ENCODE assay signal across 25 cellular contexts in genomic region chr1:101193733-101194169, GRCh38. TPM values are rescaled to one million over a fixed set of nuclear protein-coding genes. Genes with fewer than 3 reads are reported as not detected.
DNase-seq lines count a peak whose midpoint lies in the region; ATAC-seq, FAIRE-seq and TF ChIP-seq lines count a peak whose summit lies in the region.
"Had no signal": no experiment of that assay in that cellular context is flagged by ENCODE, and none has a peak within 500 bp of the region (broad histone marks: within the 10 kb centered on the region; RNA-seq: fewer than 3 reads in every experiment).

No MANE protein-coding gene starts in this region.

- TF ChIP-seq EP300 in HepG2 (IDR thresholded peaks at IDR 0.05; ENCODE audit: low read depth in 2 of 2, low read length in 2 of 2) (0 out of 4 replicates have a peak, but pooled peaks of 1 of the 2 experiments have one; percentile 47), HepG2 (CRISPR knock-in tag; IDR thresholded peaks at IDR 0.05; ENCODE audit: borderline replicate concordance) (no peak)

- H3K9ac ChIP-seq in HepG2 (ENCODE audit: insufficient read depth, low read depth, low read length) = no peak overlapping the region

- no peaks in the 10 kb centered on the region for H3K27me3 ChIP-seq in bronchial epithelial cell (ENCODE audit: control insufficient read depth, insufficient read depth, low read length)
- peaks cover 0 to 4% of the 10 kb centered on the region in 2 experiments; a peak in 1 of 5 replicates for H3K27me3 ChIP-seq in HepG2 (ENCODE audit: control insufficient read depth in 1 of 2, insufficient read depth in 2 of 2, low read length in 2 of 2)
- H3K27me3 ChIP-seq: heart right ventricle, upper lobe of left lung had no signal

- TF ChIP-seq POLR2A in GM12891 (IDR thresholded peaks at IDR 0.05; ENCODE audit: low read depth, low read length) (no peak), HepG2 (IDR thresholded peaks at IDR 0.05; ENCODE audit: insufficient read depth in 1 of 2, low read depth in 2 of 2, low read length in 2 of 2) (no peak)

- no peak for TF ChIP-seq RAD21 in HepG2 (CRISPR knock-in tag; IDR thresholded peaks at IDR 0.05)

- in situ Hi-C loops in HepG2 (cut with HindIII; ENCODE audit: extremely low pct_ligation_motif_present, low pct_unique_long_range_greater_than_20kb) = no loop called here

- peaks cover 15% of the 10 kb centered on the region for H3K4me1 ChIP-seq in HepG2 (ENCODE audit: insufficient read depth, low read length)
- H3K4me1 ChIP-seq: lower lobe of right lung, upper lobe of left lung had no signal

- H3K4me3 ChIP-seq in bronchial epithelial cell (ENCODE audit: low read depth, low read length) (no peak overlapping the region), HepG2 (replicated peaks in 1 of 3; ENCODE audit: insufficient read depth in 1 of 3, low read depth in 2 of 3, low read length in 3 of 3) (0 out of 6 replicates have a peak overlapping the region, but pooled peaks of 1 of the 3 experiments have one; percentile 18)
- H3K4me3 ChIP-seq: heart right ventricle, lower lobe of right lung, upper lobe of left lung had no signal

- POLR2A ChIA-PET in HepG2 (lab: Yijun Ruan, JAX) = no interaction called here

- H3K4me2 ChIP-seq in HepG2 (ENCODE audit: low read depth, low read length) = peak overlapping the region; percentile 44

- H3K27ac ChIP-seq in HepG2 (ENCODE audit: extremely low read length, insufficient read depth, low read length) = no peak overlapping the region
- H3K27ac ChIP-seq: lower lobe of right lung, upper lobe of left lung had no signal

- BruUV-seq in HepG2 (replicated peaks; lab: Mats Ljungman, UMichigan) = no TSS peak

- ATAC-seq in HepG2 (peak; percentile 94), HG03457 (IDR thresholded peaks at IDR 0.05; ENCODE audit: unreplicated experiment) (no peak), HG03135 (IDR thresholded peaks at IDR 0.05; ENCODE audit: unreplicated experiment) (no peak)
- ATAC-seq: lower lobe of right lung, WTC11 had no signal

- no peaks in the 10 kb centered on the region for H3K9me3 ChIP-seq in HepG2 (ENCODE audit: low read length)
- H3K9me3 ChIP-seq: heart right ventricle, lower lobe of right lung, upper lobe of left lung had no signal

- WGBS in HepG2 (ENCODE audit: low lambda C conversion rate) = 2% methylated on average over 4 of the region's 4 CpGs

- DNase-seq in GM12891 (ENCODE audit: insufficient read length, low spot score) (no peak), HuH-7 (ENCODE audit: low spot score) (peak; percentile 8), bronchial epithelial cell (ENCODE audit: low read depth) (peak; percentile 79), HepG2 (ENCODE audit: low spot score) (peak; percentile 39), putamen (ENCODE audit: low spot score) (no peak)
- DNase-seq: activated CD4-positive, alpha-beta memory T cell treated with anti-CD3 and anti-CD28 coated beads for 36 hours; activated naive CD4-positive, alpha-beta T cell treated with anti-CD3 and anti-CD28 coated beads for 36 hours; activated T-cell treated with anti-CD3 and anti-CD28 coated beads, Interleukin-2, amount 50 U/mL, for 1 hour; CD8-positive, alpha-beta memory T cell; DMS53; effector memory CD4-positive, alpha-beta T cell; immature natural killer cell; lower lobe of right lung; NCI-H146; NCI-H2171 treated with DMSO at 0.1 percent for 48 hours; NCI-H526; SHP77 treated with DMSO at 0.1 percent for 48 hours; stimulated activated CD8-positive, alpha-beta memory T cell treated with anti-CD3 and anti-CD28 coated beads, Interleukin-4, amount 100 ng/mL, for 48 hours; upper lobe of left lung had no signal

- CTCF ChIA-PET in HepG2 (lab: Yijun Ruan, JAX; ENCODE audit: low intra/inter-chr PET ratio, low total read pairs) = no interaction called here

- H3K79me2 ChIP-seq in HepG2 (ENCODE audit: insufficient read depth, low read length) = no peaks in the 10 kb centered on the region

- H4K20me1 ChIP-seq in HepG2 (ENCODE audit: insufficient read depth, low read length) = no peaks in the 10 kb centered on the region

- peak; percentile 9 for FAIRE-seq in GM12891 (lab: Jason Lieb, UNC)
- peak; percentile 32 for FAIRE-seq in bronchial epithelial cell (lab: Jason Lieb, UNC)
- FAIRE-seq in HepG2 (lab: Jason Lieb, UNC) = peak; percentile 51
- FAIRE-seq: GM12892, H54 had no signal

- TF ChIP-seq CTCF in bronchial epithelial cell (IDR thresholded peaks at IDR 0.05; ENCODE audit: insufficient read depth, low read length, severe bottlenecking) (no peak), HepG2 (CRISPR knock-in tag; IDR thresholded peaks at IDR 0.05) (peak; percentile 52)

- H3K36me3 ChIP-seq in bronchial epithelial cell (ENCODE audit: control insufficient read depth, insufficient read depth, low read length) (no peaks in the 10 kb centered on the region), HepG2 (replicated peaks in 1 of 2; ENCODE audit: control insufficient read depth in 1 of 2, insufficient read depth in 2 of 2, low read length in 2 of 2) (no peaks in the 10 kb centered on the region)
- H3K36me3 ChIP-seq: heart right ventricle, lower lobe of right lung, upper lobe of left lung had no signal

- no peak overlapping the region for H2AFZ ChIP-seq in HepG2 (ENCODE audit: low read length)

- intact Hi-C loops in HepG2 (cut with micrococcal nuclease; ENCODE audit: unreplicated experiment) = no loop called here

TF ChIP-seq in GM12891, 5 proteins besides CTCF, POLR2A, EP300 and RAD21:
- TF ChIP-seq TAF1 (IDR thresholded peaks at IDR 0.05; ENCODE audit: low read depth, low read length) = no peak
- no peak for TF ChIP-seq SPI1 (IDR thresholded peaks at IDR 0.05; ENCODE audit: low read depth, low read length)
- no peak for TF ChIP-seq POLR2AphosphoS5 (IDR thresholded peaks at IDR 0.05; ENCODE audit: low read depth, low read length)
- no peak for TF ChIP-seq PAX5 (IDR thresholded peaks at IDR 0.05; ENCODE audit: insufficient read depth, low read length, severe bottlenecking)
- no peak for TF ChIP-seq POU2F2 (IDR thresholded peaks at IDR 0.05; ENCODE audit: low read depth, low read length)
TF ChIP-seq in GM12891: peak in this region for 0.

TF ChIP-seq in HepG2, 621 proteins besides CTCF, POLR2A, EP300 and RAD21 (continues in another document):
- TF ChIP-seq PTBP1 (IDR thresholded peaks at IDR 0.05; ENCODE audit: low read depth, low read length, poor library complexity, severe bottlenecking) (no peak), ZNF430 (CRISPR knock-in tag; IDR thresholded peaks at IDR 0.05) (no peak), ATF7 (IDR thresholded peaks at IDR 0.05) (no peak), ATF7 (CRISPR knock-in tag; IDR thresholded peaks at IDR 0.05) (0 out of 2 replicates have a peak, but pooled peaks have one; percentile 47), ISL2 (CRISPR knock-in tag; IDR thresholded peaks at IDR 0.05) (no peak), ZFX (CRISPR knock-in tag; IDR thresholded peaks at IDR 0.05; ENCODE audit: low read depth) (peak; percentile 30; the same call in 1 of the 2 replicates), SMC3 (IDR thresholded peaks at IDR 0.05; ENCODE audit: low read length) (peak; percentile 27; the same call in 1 of the 2 replicates), CEBPG (CRISPR knock-in tag; IDR thresholded peaks at IDR 0.05) (peak; percentile 93), ZBTB8A (CRISPR knock-in tag; IDR thresholded peaks at IDR 0.05; ENCODE audit: borderline replicate concordance, low read depth) (no peak), NR2F1 (CRISPR knock-in tag; IDR thresholded peaks at IDR 0.05) (peak in 1 of 2 experiments; percentile 57; a peak in 2 of 4 replicates), ZMYM4 (CRISPR knock-in tag; IDR thresholded peaks at IDR 0.05) (peak; percentile 72), ZNF784 (CRISPR knock-in tag; IDR thresholded peaks at IDR 0.05; ENCODE audit: borderline replicate concordance) (no peak), IRF2 (CRISPR knock-in tag; IDR thresholded peaks at IDR 0.05) (0 out of 2 replicates have a peak, but pooled peaks have one; percentile 21), NKX3-1 (CRISPR knock-in tag; IDR thresholded peaks at IDR 0.05) (no peak), HOXA3 (CRISPR knock-in tag; IDR thresholded peaks at IDR 0.05) (peak; percentile 31; the same call in 1 of the 2 replicates)
- TF ChIP-seq, protein P1, sequence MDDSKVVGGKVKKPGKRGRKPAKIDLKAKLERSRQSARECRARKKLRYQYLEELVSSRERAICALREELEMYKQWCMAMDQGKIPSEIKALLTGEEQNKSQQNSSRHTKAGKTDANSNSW (CRISPR knock-in tag; IDR thresholded peaks at IDR 0.05; ENCODE audit: borderline replicate concordance) = no peak

RNA-seq across cellular contexts. Expression of gene S1PR1, which starts 43.1 kb away (rescaled TPM):
- polyA plus RNA-seq in GM12891 (2012; ENCODE audit: low read depth, missing spikeins) = 11.5 TPM
- total RNA-seq in bronchial epithelial cell = under 0.01 and 0.26 TPM in 2 replicates
- total RNA-seq in HepG2 (2016; rRNA removed; fragmentation: Illumina TruSeq; extraction: Trizol) = not detected in 2 replicates
- not detected in 2 replicates for total RNA-seq in HepG2 (2016; cell fraction: cytosol; rRNA removed; fragmentation: Illumina TruSeq; extraction: Trizol; ENCODE audit: low read depth)
- total RNA-seq in HepG2 (2016; cell fraction: insoluble cytoplasmic fraction; rRNA removed; fragmentation: Illumina TruSeq; extraction: Trizol) = not detected in 2 replicates
- total RNA-seq in HepG2 (2016; cell fraction: membrane; rRNA removed; fragmentation: Illumina TruSeq; extraction: Trizol) = not detected in 2 replicates
- not detected in 2 replicates for total RNA-seq in HepG2 (2016; cell fraction: nucleus; rRNA removed; fragmentation: Illumina TruSeq; extraction: Trizol)
- polyA plus RNA-seq in HepG2 (2011; rRNA removed) = not detected in 2 replicates
- polyA plus RNA-seq in HepG2 (2011; cell fraction: cytosol; rRNA removed) = not detected in 2 replicates
- not detected in 2 replicates for polyA plus RNA-seq in HepG2 (2011; cell fraction: nucleus; rRNA removed)
- polyA plus RNA-seq in HepG2 (2012) = not detected in 2 replicates
- polyA plus RNA-seq in HepG2 (2016; cell fraction: cytosol; fragmentation: Illumina TruSeq; extraction: Trizol; ENCODE audit: low read depth) = not detected in 2 replicates
- polyA plus RNA-seq in HepG2 (2016; cell fraction: insoluble cytoplasmic fraction; fragmentation: Illumina TruSeq; extraction: Trizol; ENCODE audit: low read depth) = not detected in 2 replicates
- not detected in 2 replicates for polyA plus RNA-seq in HepG2 (2016; cell fraction: membrane; fragmentation: Illumina TruSeq; extraction: Trizol; ENCODE audit: low read depth)
- polyA plus RNA-seq in HepG2 (2016; cell fraction: nucleus; fragmentation: Illumina TruSeq; extraction: Trizol; ENCODE audit: insufficient read depth, low read depth) = not detected in 2 replicates
- polyA minus RNA-seq in HepG2 (2011; rRNA and poly(A)+ RNA removed; ENCODE audit: low replicate concordance) = 0.33 TPM in 1 of 2 replicates, not detected in the other
- polyA minus RNA-seq in HepG2 (2011; cell fraction: cytosol; rRNA and poly(A)+ RNA removed) = not detected in 2 replicates
- not detected in 2 replicates for polyA minus RNA-seq in HepG2 (2011; cell fraction: nucleus; rRNA and poly(A)+ RNA removed)

Comparison
In these comparisons a context has a peak if more than half of its experiments do, and no peak if none do; other contexts are left out.
1. DNase-seq: peak in HuH-7 (single experiment), bronchial epithelial cell (single experiment) and HepG2 (single experiment); none in GM12891 (single experiment) and putamen (single experiment).